ENCODE assay signal across 8 cellular contexts in the genomic region with DNA sequence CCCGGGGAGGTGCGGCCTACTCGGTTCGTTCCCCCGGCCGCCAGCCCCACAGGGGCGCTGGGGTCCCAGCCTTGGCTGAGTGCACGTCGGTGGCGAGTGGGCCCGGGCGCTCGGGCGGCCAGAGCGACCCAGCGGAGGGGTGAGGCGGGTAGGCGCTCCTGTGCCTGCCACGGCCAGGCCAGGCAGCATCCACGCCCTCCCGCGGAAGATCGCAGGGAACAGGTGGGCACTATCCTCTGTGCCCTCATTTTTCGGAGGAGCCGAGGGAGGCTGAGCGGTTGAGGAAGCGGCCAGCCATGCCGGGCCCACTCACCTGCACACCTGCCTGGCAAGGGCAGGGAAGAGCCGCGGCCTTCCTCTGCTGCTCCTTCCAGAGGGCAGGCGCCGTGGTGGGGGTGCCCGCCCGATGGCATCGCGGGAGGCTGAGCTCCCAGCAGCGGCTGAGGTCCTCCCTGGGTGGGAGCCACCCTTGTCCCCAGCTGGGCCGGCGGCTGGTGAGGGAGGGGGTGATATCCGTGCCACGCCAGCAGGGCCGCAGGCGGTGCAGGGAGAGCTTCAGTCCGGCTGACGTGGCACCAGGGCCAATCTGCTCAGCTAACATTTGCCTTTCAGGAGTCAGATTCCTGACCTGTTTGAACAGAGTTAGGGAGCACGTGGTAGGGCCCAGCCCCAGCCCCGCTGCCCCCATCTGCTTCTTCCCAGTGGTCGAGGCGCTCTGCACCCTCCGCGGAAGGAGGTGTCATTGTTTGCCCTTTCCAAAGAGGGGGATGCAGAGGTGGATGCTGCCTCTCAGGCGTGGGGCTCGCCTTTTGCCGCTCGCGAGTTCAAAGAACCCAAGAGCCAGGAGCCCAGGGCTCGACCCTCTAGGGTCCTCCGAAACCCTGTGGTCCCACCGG. TPM values are rescaled to one million over a fixed set of nuclear protein-coding genes. Genes with fewer than 3 reads are reported as not detected.
DNase-seq lines count a peak whose midpoint lies in the region; ATAC-seq and TF ChIP-seq lines count a peak whose summit lies in the region.

No MANE protein-coding gene starts in this region.

- no peak overlapping the region for H2BK120ac ChIP-seq in neuronal stem cell (ENCODE audit: low read depth, low read length)

- peak overlapping the region; percentile 83 for H3K23ac ChIP-seq in neuronal stem cell (ENCODE audit: low read depth, low read length, poor library complexity)

- peak overlapping the region; percentile 43 for H4K91ac ChIP-seq in neuronal stem cell (ENCODE audit: low read depth, low read length, poor library complexity)

- H3K4me3 ChIP-seq in epithelial cell of proximal tubule (ENCODE audit: low read depth, low read length) (peak overlapping the region; percentile 64), neuronal stem cell (ENCODE audit: low read length in 2 of 2) (peak overlapping the region; percentile 83 to 94)

- H2AK5ac ChIP-seq in neuronal stem cell (ENCODE audit: low read depth, low read length): peak overlapping the region; percentile 77

- H3K36me3 ChIP-seq in neuronal stem cell (replicated peaks in 1 of 2; ENCODE audit: control insufficient read depth in 2 of 2, insufficient read depth in 2 of 2, low read length in 2 of 2): peaks cover 2 to 8% of the 10 kb centered on the region in 2 donors

- peak overlapping the region; percentile 84 for H3K18ac ChIP-seq in neuronal stem cell (ENCODE audit: low read length)

- no peaks in the 10 kb centered on the region for H3K9me3 ChIP-seq in neuronal stem cell (replicated peaks in 1 of 2; ENCODE audit: control insufficient read depth in 2 of 2, insufficient read depth in 1 of 2, low read depth in 1 of 2, low read length in 2 of 2)

- in situ Hi-C loops in ACHN (cut with HindIII; ENCODE audit: low pct_ligation_motif_present, low pct_unique_long_range_greater_than_20kb, low sequenced_read_pairs): loop anchor here (10.0 kb wide), 1 partner anchor 70 kb away; no protein-coding TSS in a partner anchor

- WGBS in neuronal stem cell (ENCODE audit: extremely low coverage in 2 of 2, insufficient read length in 2 of 2, insufficient replicate concordance in 1 of 2), 2 donors: no CpG with 5 or more reads among the region's 59 CpGs

- peaks cover 8% of the 10 kb centered on the region for H3K79me1 ChIP-seq in neuronal stem cell (ENCODE audit: low read depth, low read length)

- no peak overlapping the region for H3K14ac ChIP-seq in neuronal stem cell (ENCODE audit: low read length)

- H3K4me2 ChIP-seq in neuronal stem cell (ENCODE audit: insufficient read depth, low read length, poor library complexity, severe bottlenecking): peak overlapping the region; percentile 96

- no peak overlapping the region for H2BK5ac ChIP-seq in neuronal stem cell (ENCODE audit: low read length)

- peak overlapping the region; percentile 25 for H2BK15ac ChIP-seq in neuronal stem cell (ENCODE audit: low read length)

- peak overlapping the region; percentile 99 for H2AFZ ChIP-seq in neuronal stem cell (ENCODE audit: low read length)

- ATAC-seq in GM21515 (IDR thresholded peaks at IDR 0.05; ENCODE audit: unreplicated experiment): peak; percentile 5
- ATAC-seq in GM18870 (IDR thresholded peaks at IDR 0.05; ENCODE audit: unreplicated experiment): no peak
- no peak for ATAC-seq in GM21360 (IDR thresholded peaks at IDR 0.05; ENCODE audit: unreplicated experiment)

- no peak overlapping the region for H3K4ac ChIP-seq in neuronal stem cell (ENCODE audit: low read length)

- H3K27me3 ChIP-seq in neuronal stem cell (ENCODE audit: control insufficient read depth in 3 of 3, insufficient read depth in 3 of 3, low read depth in 1 of 3, low read length in 3 of 3): no peaks in the 10 kb centered on the region

- peaks cover 10 to 34% of the 10 kb centered on the region in 2 donors for H3K4me1 ChIP-seq in neuronal stem cell (ENCODE audit: control insufficient read depth in 2 of 2, insufficient read depth in 1 of 2, low read depth in 1 of 2, low read length in 2 of 2)

- DNase-seq in ACHN (peak; percentile 40), SW480 (ENCODE audit: low spot score) (peak; percentile 20), epithelial cell of proximal tubule (ENCODE audit: low read depth) (no peak), neuronal stem cell (ENCODE audit: low spot score) (no peak), islet precursor cell (no peak)

- TF ChIP-seq CTCF in epithelial cell of proximal tubule (conservative IDR thresholded peaks at IDR 0.05; ENCODE audit: low read depth, low read length): no peak

- H4K8ac ChIP-seq in neuronal stem cell (ENCODE audit: low read depth, low read length): no peak overlapping the region

- peak overlapping the region; percentile 95 for H3K9ac ChIP-seq in neuronal stem cell (ENCODE audit: low read depth, low read length, poor library complexity)

- no peak overlapping the region for H2BK12ac ChIP-seq in neuronal stem cell (ENCODE audit: low read length)

- no peak overlapping the region for H3K27ac ChIP-seq in neuronal stem cell (replicated peaks; ENCODE audit: low read length)

RNA-seq across cellular contexts. Expression of gene SEC16A, which starts 1.6 kb away (rescaled TPM):
- 36.4 and 41.7 TPM in 2 replicates for total RNA-seq in epithelial cell of proximal tubule
- 14.7 TPM for polyA plus RNA-seq in neuronal stem cell (2013, experiment 1 of 2)
- polyA plus RNA-seq in neuronal stem cell (2013, experiment 2 of 2): 15.9 TPM

RNA-seq across cellular contexts. Expression of gene INPP5E, which starts 44.8 kb away (rescaled TPM):
- total RNA-seq in epithelial cell of proximal tubule: 20.3 and 21.1 TPM in 2 replicates
- 17.9 TPM for polyA plus RNA-seq in neuronal stem cell (2013, experiment 1 of 2)
- polyA plus RNA-seq in neuronal stem cell (2013, experiment 2 of 2): 17.2 TPM

Comparison
In these comparisons a context has a peak if more than half of its experiments do, and no peak if none do; other contexts are left out.
1. DNase-seq: peak in ACHN (single experiment) and SW480 (single experiment); none in epithelial cell of proximal tubule (single experiment), neuronal stem cell (single experiment) and islet precursor cell (single experiment).